ENCODE assay signal across 1 cellular context in the genomic region with DNA sequence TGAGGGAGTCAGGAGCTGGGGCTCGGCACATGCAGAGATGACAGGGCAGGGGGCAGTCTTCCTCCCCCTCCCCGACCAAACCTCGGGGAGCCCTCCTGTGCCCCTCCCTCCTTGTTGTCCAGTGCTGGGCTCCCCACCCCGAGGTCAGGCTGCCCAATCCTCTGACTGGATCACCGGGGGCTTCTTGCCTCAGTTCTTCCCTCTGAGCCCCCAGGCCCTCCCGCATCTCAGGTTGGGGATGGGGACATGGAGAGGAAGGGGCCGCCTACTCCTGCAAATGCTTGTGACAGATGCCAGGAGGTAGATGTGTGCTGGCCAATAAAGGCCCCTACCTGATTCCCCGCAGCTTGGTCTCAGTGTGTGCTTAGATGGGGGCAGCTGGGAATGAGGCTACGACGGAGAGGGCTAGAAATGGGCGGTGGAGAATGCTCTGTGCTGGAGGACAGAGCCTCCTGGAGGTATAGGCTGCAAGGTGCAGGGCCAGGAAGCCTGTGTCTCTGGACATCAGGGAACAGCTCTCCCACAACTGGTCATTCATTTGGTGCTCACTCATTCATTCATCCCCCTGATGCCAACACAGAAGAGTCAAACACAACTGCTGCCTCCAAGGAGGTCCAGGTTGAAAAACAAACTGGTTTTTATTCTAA.
TF ChIP-seq lines count a peak whose summit lies in the region.

No MANE protein-coding gene starts in this region.

TF ChIP-seq in HEK293, 187 proteins besides CTCF, POLR2A, EP300 and RAD21 (continued from another document):
- TF ChIP-seq GLIS1 (tag by site-specific recombination; IDR thresholded peaks at IDR 0.05) (0 out of 2 replicates have a peak, but pooled peaks have one; percentile 7), HOXD13 (CRISPR knock-in tag; IDR thresholded peaks at IDR 0.05; ENCODE audit: borderline replicate concordance) (no peak), ZNF114 (tag by site-specific recombination; IDR thresholded peaks at IDR 0.05) (no peak), ZNF121 (tag by site-specific recombination; IDR thresholded peaks at IDR 0.05) (no peak)
